In genomic region chr11:111870887-111871692, GRCh38 we compare ENCODE assay signal across 8 cellular contexts. TPM values are rescaled to one million over a fixed set of nuclear protein-coding genes. Genes with fewer than 3 reads are reported as not detected.
DNase-seq lines count a peak whose midpoint lies in the region; ATAC-seq and TF ChIP-seq lines count a peak whose summit lies in the region.

TSS of gene ALG9 (minus strand) at chr11:111871581. CDS start at chr11:111871482, 99 bp downstream.

- peaks cover 18% of the 10 kb centered on the region for H3K4me1 ChIP-seq in BLaER1

- DNase-seq in NCI-H526 (lab: John Stamatoyannopoulos, UW) (peak; percentile 86 to 95), dorsolateral prefrontal cortex (peak; percentile 56 to 83 (median 79)), lower leg skin (ENCODE audit: low spot score in 2 of 2) (peak; percentile 76 to 96)
- DNase-seq in activated CD4-positive, alpha-beta T cell treated with anti-CD3 and anti-CD28 coated beads, Interleukin-2, amount 50 U/mL, for 4 hours, result peak; percentile 90 to 93
- DNase-seq in stimulated activated CD4-positive, alpha-beta T cell treated with anti-CD3 and anti-CD28 coated beads, TNF-alpha, amount 100 ng/mL, for 1 hour (ENCODE audit: low read depth in 3 of 3, low spot score in 1 of 3), result peak; percentile 73 to 90 (median 75)

- no peaks in the 10 kb centered on the region for H4K20me1 ChIP-seq in BLaER1

- peak; percentile 97 for ATAC-seq in HG03432 (IDR thresholded peaks at IDR 0.05; ENCODE audit: unreplicated experiment)

- TF ChIP-seq POLR2A in GM19099 (IDR thresholded peaks at IDR 0.05; ENCODE audit: extremely low read depth, insufficient read length, low read depth) (peak; percentile 68), lower leg skin (IDR thresholded peaks at IDR 0.05) (no peak)

- peaks cover 35% of the 10 kb centered on the region for H3K36me3 ChIP-seq in BLaER1

- H3K27me3 ChIP-seq in BLaER1 (no peaks in the 10 kb centered on the region), dorsolateral prefrontal cortex (no peaks in the 10 kb centered on the region)

- 0 to 1% methylated on average over 26 to 44 of the region's 51 CpGs for WGBS in lower leg skin, 2 donors

- H3K9ac ChIP-seq in BLaER1, result peak within 1 kb of the TSS; percentile 82

- intact Hi-C loops in dorsolateral prefrontal cortex (cut with DNase I) (loop anchor here in 1 of 2 donors (5.0 to 10.0 kb wide), 2 partner anchors 201 to 414 kb away; partner anchors contain the start of genes NKAPD1 and PIH1D2), lower leg skin (cut with DNase I; ENCODE audit: low total_unique reads) (no loop called here)

- no peaks in the 10 kb centered on the region for H3K9me3 ChIP-seq in BLaER1

- H3K4me2 ChIP-seq in BLaER1, result peak within 1 kb of the TSS; percentile 77

- peak within 1 kb of the TSS; percentile 91 for H3K4me3 ChIP-seq in BLaER1
- peak within 1 kb of the TSS; percentile 69 to 99 (median 89) for H3K4me3 ChIP-seq in dorsolateral prefrontal cortex
- H3K4me3 ChIP-seq in lower leg skin (ENCODE audit: low read depth, poor library complexity, severe bottlenecking), result peak within 1 kb of the TSS; percentile 96

- peak within 1 kb of the TSS; percentile 65 for H3K27ac ChIP-seq in BLaER1
- peak within 1 kb of the TSS; percentile 52 to 99 (median 91) for H3K27ac ChIP-seq in dorsolateral prefrontal cortex

- TF ChIP-seq CTCF in dorsolateral prefrontal cortex (IDR thresholded peaks at IDR 0.05 in 54 of 56, conservative IDR thresholded peaks at IDR 0.05 in 2 of 56; ENCODE audit: low read depth in 1 of 56, partially characterized antibody in 56 of 56), result peak in 31 of 56 donors; percentile 3 to 48 (median 23)
- no peak for TF ChIP-seq CTCF in lower leg skin (IDR thresholded peaks at IDR 0.05)

RNA-seq across cellular contexts. Expression of gene ALG9, which starts in this region (rescaled TPM):
- total RNA-seq in dorsolateral prefrontal cortex, result 10 to 100 TPM; 27.6 to 49.9 (median 37.3) TPM
- total RNA-seq in lower leg skin, result 10 to 100 TPM; 24.4 to 38.1 (median 29.0) TPM

Comparison
In these comparisons a context has a peak if more than half of its experiments do, and no peak if none do; other contexts are left out.
1. Peak in every context shown above with its lines: DNase-seq, ATAC-seq, H3K4me3 ChIP-seq and H3K27ac ChIP-seq.
2. CTCF ChIP-seq: peak in dorsolateral prefrontal cortex (31 of 56); none in lower leg skin (0 of 3).